Comparison of ENCODE assay signal across 26 cellular contexts in genomic region chr13:43019811-43020210, GRCh38. TPM values are rescaled to one million over a fixed set of nuclear protein-coding genes. Genes with fewer than 3 reads are reported as not detected.
DNase-seq lines count a peak whose midpoint lies in the region; ATAC-seq, FAIRE-seq and TF ChIP-seq lines count a peak whose summit lies in the region.
"Had no signal": no experiment of that assay in that cellular context is flagged by ENCODE, and none has a peak within 500 bp of the region (broad histone marks: within the 10 kb centered on the region; RNA-seq: fewer than 3 reads in every experiment).

No MANE protein-coding gene starts in this region.

- no peak for FAIRE-seq in small intestine (lab: Jason Lieb, UNC)
- FAIRE-seq: G401.6, GM12878, H54, RCC 7860 had no signal

- intact Hi-C loops in head of caudate nucleus (cut with DNase I), result no loop called here

- no peaks in the 10 kb centered on the region for H3K9me3 Mint-ChIP-seq in activated T-cell treated with anti-CD3 and anti-CD28 coated beads, Interleukin-2, amount 50 U/mL, for 4 hours

- no peak overlapping the region for H3K4me2 ChIP-seq in smooth muscle cell
- H3K4me2 ChIP-seq: SK-N-SH had no signal

- H3K27ac ChIP-seq in smooth muscle cell (ENCODE audit: low read depth) (peak overlapping the region; percentile 42), small intestine (ENCODE audit: low read depth in 1 of 2, low read length in 1 of 2) (no peak overlapping the region)

- H3K27me3 ChIP-seq in adipocyte (replicated peaks; ENCODE audit: control insufficient read depth, insufficient read depth, low read length) (no peaks in the 10 kb centered on the region), smooth muscle cell (ENCODE audit: low read depth) (no peaks in the 10 kb centered on the region), small intestine (ENCODE audit: control insufficient read depth in 2 of 2, insufficient read depth in 2 of 2, low read length in 2 of 2) (no peaks in the 10 kb centered on the region)

- H3K9me3 ChIP-seq in adipocyte (ENCODE audit: control insufficient read depth, low read length), result no peaks in the 10 kb centered on the region
- no peaks in the 10 kb centered on the region for H3K9me3 ChIP-seq in smooth muscle cell (replicated peaks; ENCODE audit: low read depth)
- no peaks in the 10 kb centered on the region for H3K9me3 ChIP-seq in small intestine (ENCODE audit: control insufficient read depth, low read depth)
- H3K9me3 ChIP-seq: SK-N-SH had no signal

- no peaks in the 10 kb centered on the region for H3K36me3 ChIP-seq in adipocyte (ENCODE audit: control insufficient read depth, insufficient read depth, low read length, severe bottlenecking)
- H3K36me3 ChIP-seq in smooth muscle cell (ENCODE audit: low read depth), result no peaks in the 10 kb centered on the region
- H3K36me3 ChIP-seq in small intestine (ENCODE audit: control insufficient read depth in 2 of 2, insufficient read depth in 2 of 2, low read length in 2 of 2), result no peaks in the 10 kb centered on the region

- 40% methylated on average over 2 of the region's 2 CpGs for WGBS in smooth muscle cell (ENCODE audit: low lambda C conversion rate)
- whole genome bisulfite sequencing in small intestine, 3 donors, result 65 to 89% (median 83%) methylated on average over 2 of the region's 2 CpGs

- no peaks in the 10 kb centered on the region for H4K20me1 ChIP-seq in smooth muscle cell (ENCODE audit: low read depth)

- TF ChIP-seq CTCF in smooth muscle cell (IDR thresholded peaks at IDR 0.05; ENCODE audit: borderline replicate concordance, insufficient read depth, poor library complexity, severe bottlenecking), result no peak

- ATAC-seq in activated T-cell treated with anti-CD3 and anti-CD28 coated beads, Interleukin-2, amount 50 U/mL, for 4 hours, result no peak
- ATAC-seq: GM12878 had no signal

- H3K9ac ChIP-seq in adipocyte (ENCODE audit: low read length) (no peak overlapping the region), smooth muscle cell (ENCODE audit: low read depth) (no peak overlapping the region)
- H3K9ac ChIP-seq: SK-N-SH had no signal

- H3F3A ChIP-seq in smooth muscle cell (ENCODE audit: low read depth), result no peaks in the 10 kb centered on the region

- no peaks in the 10 kb centered on the region for H3K79me2 ChIP-seq in smooth muscle cell (ENCODE audit: low read depth)

- H3K4me3 ChIP-seq in adipocyte (ENCODE audit: low read length), result no peak overlapping the region
- no peak overlapping the region for H3K4me3 ChIP-seq in smooth muscle cell
- H3K4me3 ChIP-seq in small intestine (ENCODE audit: low read depth in 1 of 2, low read length in 2 of 2), result no peak overlapping the region
- H3K4me3 ChIP-seq: GM12878 had no signal

- peak; percentile 16 for DNase-seq in EL
- DNase-seq in adipocyte (ENCODE audit: low read depth), result peak; percentile 54
- DNase-seq in islet precursor cell, result peak; percentile 69
- no peak for DNase-seq in smooth muscle cell (lab: John Stamatoyannopoulos, UW; ENCODE audit: unreplicated experiment)
- no peak for DNase-seq in small intestine
- no peak for DNase-seq in head of caudate nucleus
- DNase-seq in AG20443 (ENCODE audit: low spot score), result no peak
- DNase-seq in activated T-cell treated with anti-CD3 and anti-CD28 coated beads, Interleukin-2, amount 50 U/mL, for 4 hours, result no peak
- DNase-seq: Calu3, DMS79 treated with DMSO at 0.1 percent for 48 hours, Karpas-422, NCI-H1092, NCI-H1417 treated with DMSO at 0.1 percent for 48 hours, NCI-H1694 treated with DMSO at 0.1 percent for 48 hours, NCI-H2081, NCI-H2171, NCI-H226, NCI-H510A, NCI-H69, OCI-M1, SK-N-SH had no signal

- H3K4me3 Mint-ChIP-seq in activated T-cell treated with anti-CD3 and anti-CD28 coated beads, Interleukin-2, amount 50 U/mL, for 4 hours, result no peak overlapping the region

- peaks cover 10% of the 10 kb centered on the region for H3K4me1 Mint-ChIP-seq in activated T-cell treated with anti-CD3 and anti-CD28 coated beads, Interleukin-2, amount 50 U/mL, for 4 hours (ENCODE audit: low read depth)

- H3K36me3 Mint-ChIP-seq in activated T-cell treated with anti-CD3 and anti-CD28 coated beads, Interleukin-2, amount 50 U/mL, for 4 hours (ENCODE audit: insufficient read depth), result no peaks in the 10 kb centered on the region

- peak overlapping the region; percentile 64 for H2AFZ ChIP-seq in smooth muscle cell (ENCODE audit: low read depth)

- H3K4me1 ChIP-seq in adipocyte (ENCODE audit: control insufficient read depth, insufficient read depth, low read length), result peaks cover 20% of the 10 kb centered on the region
- H3K4me1 ChIP-seq in smooth muscle cell (ENCODE audit: low read depth), result peaks cover 6% of the 10 kb centered on the region
- H3K4me1 ChIP-seq in small intestine (ENCODE audit: control insufficient read depth in 2 of 2, insufficient read depth in 1 of 2, low read depth in 1 of 2, low read length in 1 of 2), result peaks cover 0 to 3% of the 10 kb centered on the region in 2 donors

- no peaks in the 10 kb centered on the region for H3K27me3 Mint-ChIP-seq in activated T-cell treated with anti-CD3 and anti-CD28 coated beads, Interleukin-2, amount 50 U/mL, for 4 hours (ENCODE audit: low read depth)

RNA-seq across cellular contexts. Expression of gene DNAJC15, which starts 3.6 kb away (rescaled TPM):
- 4.3 and 4.4 TPM in 2 replicates for total RNA-seq in smooth muscle cell
- polyA plus RNA-seq in smooth muscle cell (6.9 and 15.6 TPM in 2 replicates), small intestine (10 to 100 TPM; 25.7 to 37.2 (median 34.0) TPM)
- total RNA-seq in activated T-cell treated with anti-CD3 and anti-CD28 coated beads, Interleukin-2, amount 50 U/mL, for 4 hours, result 10 to 100 TPM in 2 of 3 donors, 1 to 10 TPM in 1; 5.7 to 16.0 (median 14.2) TPM

RNA-seq across cellular contexts. Expression of gene EPSTI1, which starts 27.8 kb away (rescaled TPM):
- 3.3 and 13.9 TPM in 2 replicates for total RNA-seq in smooth muscle cell
- polyA plus RNA-seq in smooth muscle cell (2.4 and 9.1 TPM in 2 replicates), small intestine (10 to 100 TPM; 11.3 to 18.2 (median 11.9) TPM)
- 10 to 100 TPM in 2 of 3 donors, 1 to 10 TPM in 1; 8.9 to 18.1 (median 10.2) TPM for total RNA-seq in activated T-cell treated with anti-CD3 and anti-CD28 coated beads, Interleukin-2, amount 50 U/mL, for 4 hours
- total RNA-seq: A673 had no signal

Comparison
In these comparisons a context has a peak if more than half of its experiments do, and no peak if none do; other contexts are left out.
1. DNase-seq: peak in EL (single experiment), adipocyte (single experiment) and islet precursor cell (single experiment); none in smooth muscle cell (single experiment), small intestine (single experiment), head of caudate nucleus (0 of 42), AG20443 (single experiment) and activated T-cell treated with anti-CD3 and anti-CD28 coated beads, Interleukin-2, amount 50 U/mL, for 4 hours (single experiment).